In the genomic region with DNA sequence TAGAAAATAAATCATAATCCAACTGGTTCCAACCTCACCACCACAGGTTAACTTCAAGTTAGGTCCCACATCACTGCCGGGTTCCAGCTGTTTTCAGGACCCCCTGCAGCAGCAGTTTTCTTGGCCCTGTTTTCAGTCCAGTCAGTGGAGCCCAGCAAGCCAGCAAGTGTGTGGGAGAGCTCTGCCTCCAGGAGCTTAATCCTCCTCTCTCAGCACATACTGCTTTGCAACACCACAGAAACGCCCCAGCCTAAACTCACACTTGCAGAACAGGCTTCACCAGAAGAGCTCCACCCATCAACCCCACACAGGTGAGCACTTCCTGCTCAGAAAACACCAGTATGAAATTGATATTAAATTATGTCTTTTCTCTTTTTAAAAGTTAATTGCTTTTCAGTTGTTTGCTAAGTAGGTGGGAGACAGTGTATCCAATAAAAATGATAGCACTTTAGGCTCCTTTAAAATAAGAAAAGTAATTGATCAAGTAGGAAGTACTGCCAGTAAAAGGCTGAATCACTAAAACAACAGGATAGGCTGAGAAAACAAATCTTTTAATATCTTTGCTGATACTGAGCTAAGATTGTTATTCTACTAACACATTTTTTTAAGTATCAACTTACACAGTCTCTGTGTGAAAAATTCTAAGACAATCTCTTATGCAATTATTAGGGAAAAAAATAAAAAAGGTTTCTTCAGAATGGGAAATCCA, we compare ENCODE assay signal across 9 cellular contexts.
DNase-seq lines count a peak whose midpoint lies in the region; ATAC-seq and TF ChIP-seq lines count a peak whose summit lies in the region.
"Had no signal": no experiment of that assay in that cellular context is flagged by ENCODE, and none has a peak within 500 bp of the region (broad histone marks: within the 10 kb centered on the region; RNA-seq: fewer than 3 reads in every experiment).

No MANE protein-coding gene starts in this region.

- H3K4me3 Mint-ChIP-seq in T-cell (peak overlapping the region; percentile 54 to 76 (median 72)), type B pancreatic cell (peak overlapping the region; percentile 90)
- no peak overlapping the region for H3K4me3 Mint-ChIP-seq in stimulated activated memory B cell treated with anti-CD40 and anti-IgM and Interleukin-4, amounts not matched to agents 10 μg/mL and 1 μg/mL and 100 μg/mL, for 72 hours

- H3K9me3 Mint-ChIP-seq in T-cell (no peaks in the 10 kb centered on the region), type B pancreatic cell (no peaks in the 10 kb centered on the region)
- H3K9me3 Mint-ChIP-seq in stimulated activated memory B cell treated with anti-CD40 and anti-IgM and Interleukin-4, amounts not matched to agents 10 μg/mL and 1 μg/mL and 100 μg/mL, for 72 hours: no peaks in the 10 kb centered on the region

- DNase-seq in activated naive CD4-positive, alpha-beta T cell treated with Interleukin-2 at 50 U/mL for 16 hours: peak; percentile 2
- DNase-seq in activated naive CD4-positive, alpha-beta T cell (lab: John Stamatoyannopoulos, UW): no peak
- peak in 10 of 34 experiments; percentile 1 to 15 (median 6) for DNase-seq in T-cell
- DNase-seq in iris pigment epithelial cell (ENCODE audit: low read depth): peak; percentile 60
- DNase-seq in type B pancreatic cell (ENCODE audit: extremely low spot score, unreplicated experiment): no peak
- DNase-seq in ACHN: no peak
- no peak for DNase-seq in NCI-H1105 (lab: John Stamatoyannopoulos, UW)
- DNase-seq: C1 segment of cervical spinal cord had no signal

- H3K27ac Mint-ChIP-seq in T-cell (peak overlapping the region; percentile 64 to 86), type B pancreatic cell (peak overlapping the region; percentile 90)
- H3K27ac Mint-ChIP-seq in stimulated activated memory B cell treated with anti-CD40 and anti-IgM and Interleukin-4, amounts not matched to agents 10 μg/mL and 1 μg/mL and 100 μg/mL, for 72 hours: no peak overlapping the region

- POLR2A ChIA-PET in T-cell (lab: Charles Lee): interaction anchor here in 1 of 2 donors (0.6 kb wide), 2 partner anchors 484 to 1198 kb away, joined by 3 to 6 read pairs; no protein-coding TSS in a partner anchor

- peaks cover 0 to 3% of the 10 kb centered on the region in 2 donors for H3K27me3 Mint-ChIP-seq in T-cell
- no peaks in the 10 kb centered on the region for H3K27me3 Mint-ChIP-seq in type B pancreatic cell
- H3K27me3 Mint-ChIP-seq in stimulated activated memory B cell treated with anti-CD40 and anti-IgM and Interleukin-4, amounts not matched to agents 10 μg/mL and 1 μg/mL and 100 μg/mL, for 72 hours: no peaks in the 10 kb centered on the region

- CTCF ChIA-PET in T-cell (lab: Charles Lee): interaction anchor here (0.6 to 1.0 kb wide), 3 partner anchors 12 to 286 kb away, joined by 3 to 6 read pairs (median 3); no protein-coding TSS in a partner anchor

- H3K36me3 Mint-ChIP-seq in T-cell (no peaks in the 10 kb centered on the region), type B pancreatic cell (peaks cover 5% of the 10 kb centered on the region)
- H3K36me3 Mint-ChIP-seq in stimulated activated memory B cell treated with anti-CD40 and anti-IgM and Interleukin-4, amounts not matched to agents 10 μg/mL and 1 μg/mL and 100 μg/mL, for 72 hours: no peaks in the 10 kb centered on the region

- H3K4me1 Mint-ChIP-seq in T-cell: peaks cover 17 to 36% (median 24%) of the 10 kb centered on the region in 3 donors
- peaks cover 7% of the 10 kb centered on the region for H3K4me1 Mint-ChIP-seq in type B pancreatic cell (ENCODE audit: unreplicated experiment)
- no peaks in the 10 kb centered on the region for H3K4me1 Mint-ChIP-seq in stimulated activated memory B cell treated with anti-CD40 and anti-IgM and Interleukin-4, amounts not matched to agents 10 μg/mL and 1 μg/mL and 100 μg/mL, for 72 hours

- ATAC-seq in T-cell (replicated peaks in 1 of 4): peak; percentile 48 to 85 (median 78)
- no peak for ATAC-seq in stimulated activated memory B cell treated with anti-CD40 and anti-IgM and Interleukin-4, amounts not matched to agents 10 μg/mL and 1 μg/mL and 100 μg/mL, for 72 hours

- TF ChIP-seq CTCF in type B pancreatic cell (conservative IDR thresholded peaks at IDR 0.05): no peak

- in situ Hi-C loops in ACHN (cut with HindIII; ENCODE audit: low pct_ligation_motif_present, low pct_unique_long_range_greater_than_20kb, low sequenced_read_pairs): no loop called here

Comparison
In these comparisons a context has a peak if more than half of its experiments do, and no peak if none do; other contexts are left out.
1. DNase-seq: peak in activated naive CD4-positive, alpha-beta T cell treated with Interleukin-2 at 50 U/mL for 16 hours (single experiment) and iris pigment epithelial cell (single experiment); none in activated naive CD4-positive, alpha-beta T cell (0 of 4), type B pancreatic cell (single experiment), ACHN (single experiment) and NCI-H1105 (single experiment).